In the genomic region with DNA sequence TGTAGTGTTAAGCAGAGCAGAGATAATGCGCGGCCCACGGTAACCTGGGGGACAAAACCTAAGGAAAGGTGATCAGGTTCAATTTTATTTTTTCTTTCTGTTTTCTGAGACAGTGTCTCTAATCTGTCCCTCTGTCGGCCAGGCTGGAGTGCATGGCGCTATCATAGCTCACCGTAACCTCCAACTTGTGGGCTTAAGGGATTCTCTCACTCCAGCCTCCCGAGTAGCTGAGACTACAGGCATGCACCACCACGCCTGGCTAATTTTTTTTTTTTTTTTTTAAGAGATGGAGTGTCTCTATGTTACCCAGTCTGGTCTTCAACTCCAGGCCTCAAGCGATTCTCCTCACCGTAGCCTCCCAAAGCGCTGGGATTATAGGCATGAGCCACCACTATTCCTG, we compare ENCODE assay signal across 6 cellular contexts. TPM values are rescaled to one million over a fixed set of nuclear protein-coding genes. Genes with fewer than 3 reads are reported as not detected.
DNase-seq lines count a peak whose midpoint lies in the region; ATAC-seq, FAIRE-seq and TF ChIP-seq lines count a peak whose summit lies in the region.

No MANE protein-coding gene starts in this region.

- peak; percentile 22 for ATAC-seq in HepG2

- H3K4me3 ChIP-seq in AG09309 (ENCODE audit: control insufficient read depth, low read depth, low read length), result peak overlapping the region; percentile 64
- peak overlapping the region; percentile 75 for H3K4me3 ChIP-seq in WI38 (ENCODE audit: low read depth, low read length)
- peak overlapping the region; percentile 63 to 80 (median 71); a peak in 5 of 6 replicates for H3K4me3 ChIP-seq in HepG2 (replicated peaks in 1 of 3; ENCODE audit: insufficient read depth in 1 of 3, low read depth in 2 of 3, low read length in 3 of 3)

- TF ChIP-seq POLR2A in HepG2 (IDR thresholded peaks at IDR 0.05; ENCODE audit: insufficient read depth in 1 of 2, low read depth in 2 of 2, low read length in 2 of 2), result no peak

- POLR2A ChIA-PET in HepG2 (lab: Yijun Ruan, JAX) (interaction anchor here (0.8 to 3.8 kb wide), 3 partner anchors 27 to 44 kb away, joined by 3 to 14 read pairs (median 4); a partner anchor contains a TSS), GM10248 (lab: Yijun Ruan, JAX) (no interaction called here)

- H3K27ac ChIP-seq in HepG2 (ENCODE audit: extremely low read length, insufficient read depth, low read length), result no peak overlapping the region

- no peaks in the 10 kb centered on the region for H4K20me1 ChIP-seq in HepG2 (ENCODE audit: insufficient read depth, low read length)

- H3K9me3 ChIP-seq in HepG2 (ENCODE audit: low read length), result no peaks in the 10 kb centered on the region

- H3K4me1 ChIP-seq in HepG2 (ENCODE audit: insufficient read depth, low read length), result peaks cover 49% of the 10 kb centered on the region

- 60% methylated on average over 11 of the region's 11 CpGs for WGBS in HepG2 (ENCODE audit: low lambda C conversion rate)

- TF ChIP-seq CTCF in AG09309 (IDR thresholded peaks at IDR 0.05; ENCODE audit: control insufficient read depth, insufficient read depth, low read depth, low read length, missing control alignments) (no peak), WI38 (IDR thresholded peaks at IDR 0.05; ENCODE audit: low read depth, low read length) (no peak), HepG2 (CRISPR knock-in tag; IDR thresholded peaks at IDR 0.05) (no peak), GM10248 (IDR thresholded peaks at IDR 0.05; ENCODE audit: control extremely low read depth, extremely low read depth, low read depth, missing control alignments) (no peak)

- H3K4me2 ChIP-seq in HepG2 (ENCODE audit: low read depth, low read length), result peak overlapping the region; percentile 75

- no peak overlapping the region for H3K9ac ChIP-seq in HepG2 (ENCODE audit: insufficient read depth, low read depth, low read length)

- H3K79me2 ChIP-seq in HepG2 (ENCODE audit: insufficient read depth, low read length), result no peaks in the 10 kb centered on the region

- TF ChIP-seq EP300 in HepG2 (IDR thresholded peaks at IDR 0.05; ENCODE audit: low read depth in 2 of 2, low read length in 2 of 2), result no peak
- no peak for TF ChIP-seq EP300 in HepG2 (CRISPR knock-in tag; IDR thresholded peaks at IDR 0.05; ENCODE audit: borderline replicate concordance)

- intact Hi-C loops in HepG2 (cut with micrococcal nuclease; ENCODE audit: unreplicated experiment), result no loop called here

- FAIRE-seq in HepG2 (lab: Jason Lieb, UNC), result no peak

- H3K36me3 ChIP-seq in HepG2 (replicated peaks in 1 of 2; ENCODE audit: control insufficient read depth in 1 of 2, insufficient read depth in 2 of 2, low read length in 2 of 2), result no peaks in the 10 kb centered on the region

- CTCF ChIA-PET in HepG2 (lab: Yijun Ruan, JAX; ENCODE audit: low intra/inter-chr PET ratio, low total read pairs) (no interaction called here), GM10248 (lab: Yijun Ruan, JAX) (interaction anchor here (1.0 to 5.9 kb wide), 4 partner anchors 10 to 121 kb away, joined by 4 to 33 read pairs (median 4); a partner anchor contains a TSS)

- in situ Hi-C loops in HepG2 (cut with HindIII; ENCODE audit: extremely low pct_ligation_motif_present, low pct_unique_long_range_greater_than_20kb), result loop anchor here (5.0 to 10.0 kb wide), 2 partner anchors 41 to 118 kb away; a partner anchor contains a TSS

- no TSS peak for BruUV-seq in HepG2 (replicated peaks; lab: Mats Ljungman, UMichigan)

- no peak overlapping the region for H2AFZ ChIP-seq in HepG2 (ENCODE audit: low read length)

- DNase-seq in AG09309 (ENCODE audit: low read depth), result no peak
- DNase-seq in HepG2 (ENCODE audit: low spot score), result no peak
- no peak for DNase-seq in DMS 273 (lab: John Stamatoyannopoulos, UW; ENCODE audit: unreplicated experiment)
- no peak for DNase-seq in pons (ENCODE audit: low spot score)
- DNase-seq in GM10248 (ENCODE audit: extremely low spot score), result no peak

- TF ChIP-seq RAD21 in HepG2 (CRISPR knock-in tag; IDR thresholded peaks at IDR 0.05), result no peak

- H3K27me3 ChIP-seq in HepG2 (ENCODE audit: control insufficient read depth in 1 of 2, insufficient read depth in 2 of 2, low read length in 2 of 2), result peaks cover 2 to 26% of the 10 kb centered on the region in 2 experiments

RNA-seq across cellular contexts. Expression of a gene that starts 0.7 kb away (rescaled TPM):
- 0.02 TPM in 1 of 2 replicates, not detected in the other for total RNA-seq in HepG2 (2016; rRNA removed; fragmentation: Illumina TruSeq; extraction: Trizol)
- total RNA-seq in HepG2 (2016; cell fraction: cytosol; rRNA removed; fragmentation: Illumina TruSeq; extraction: Trizol; ENCODE audit: low read depth), result not detected in 2 replicates
- total RNA-seq in HepG2 (2016; cell fraction: insoluble cytoplasmic fraction; rRNA removed; fragmentation: Illumina TruSeq; extraction: Trizol), result not detected in 2 replicates
- not detected in 2 replicates for total RNA-seq in HepG2 (2016; cell fraction: membrane; rRNA removed; fragmentation: Illumina TruSeq; extraction: Trizol)
- not detected in 2 replicates for total RNA-seq in HepG2 (2016; cell fraction: nucleus; rRNA removed; fragmentation: Illumina TruSeq; extraction: Trizol)
- not detected in 2 replicates for polyA plus RNA-seq in HepG2 (2011; rRNA removed)
- polyA plus RNA-seq in HepG2 (2011; cell fraction: cytosol; rRNA removed), result 0.01 TPM in 2 replicates
- polyA plus RNA-seq in HepG2 (2011; cell fraction: nucleus; rRNA removed), result not detected in 2 replicates
- polyA plus RNA-seq in HepG2 (2012), result not detected in 2 replicates
- polyA plus RNA-seq in HepG2 (2016; cell fraction: cytosol; fragmentation: Illumina TruSeq; extraction: Trizol; ENCODE audit: low read depth), result not detected in 2 replicates
- polyA plus RNA-seq in HepG2 (2016; cell fraction: insoluble cytoplasmic fraction; fragmentation: Illumina TruSeq; extraction: Trizol; ENCODE audit: low read depth), result not detected in 2 replicates
- polyA plus RNA-seq in HepG2 (2016; cell fraction: membrane; fragmentation: Illumina TruSeq; extraction: Trizol; ENCODE audit: low read depth), result not detected in 2 replicates
- polyA plus RNA-seq in HepG2 (2016; cell fraction: nucleus; fragmentation: Illumina TruSeq; extraction: Trizol; ENCODE audit: insufficient read depth, low read depth), result not detected in 2 replicates
- polyA minus RNA-seq in HepG2 (2011; rRNA and poly(A)+ RNA removed; ENCODE audit: low replicate concordance), result 0.10 TPM in 1 of 2 replicates, not detected in the other
- not detected in 2 replicates for polyA minus RNA-seq in HepG2 (2011; cell fraction: cytosol; rRNA and poly(A)+ RNA removed)
- 0.13 TPM in 1 of 2 replicates, not detected in the other for polyA minus RNA-seq in HepG2 (2011; cell fraction: nucleus; rRNA and poly(A)+ RNA removed)

RNA-seq across cellular contexts. Expression of a gene that starts 23.5 kb away (rescaled TPM):
- total RNA-seq in HepG2 (2016; rRNA removed; fragmentation: Illumina TruSeq; extraction: Trizol), result 0.53 and 0.89 TPM in 2 replicates
- 0.09 and 0.20 TPM in 2 replicates for total RNA-seq in HepG2 (2016; cell fraction: cytosol; rRNA removed; fragmentation: Illumina TruSeq; extraction: Trizol; ENCODE audit: low read depth)
- total RNA-seq in HepG2 (2016; cell fraction: insoluble cytoplasmic fraction; rRNA removed; fragmentation: Illumina TruSeq; extraction: Trizol), result 0.54 and 0.95 TPM in 2 replicates
- total RNA-seq in HepG2 (2016; cell fraction: membrane; rRNA removed; fragmentation: Illumina TruSeq; extraction: Trizol), result 0.31 and 0.46 TPM in 2 replicates
- total RNA-seq in HepG2 (2016; cell fraction: nucleus; rRNA removed; fragmentation: Illumina TruSeq; extraction: Trizol), result 1.3 and 1.4 TPM in 2 replicates
- 1.6 and 1.8 TPM in 2 replicates for polyA plus RNA-seq in HepG2 (2011; rRNA removed)
- polyA plus RNA-seq in HepG2 (2011; cell fraction: cytosol; rRNA removed), result 0.79 and 0.83 TPM in 2 replicates
- 5.0 and 7.8 TPM in 2 replicates for polyA plus RNA-seq in HepG2 (2011; cell fraction: nucleus; rRNA removed)
- 0.55 and 0.64 TPM in 2 replicates for polyA plus RNA-seq in HepG2 (2012)
- polyA plus RNA-seq in HepG2 (2016; cell fraction: cytosol; fragmentation: Illumina TruSeq; extraction: Trizol; ENCODE audit: low read depth), result 0.08 and 0.12 TPM in 2 replicates
- polyA plus RNA-seq in HepG2 (2016; cell fraction: insoluble cytoplasmic fraction; fragmentation: Illumina TruSeq; extraction: Trizol; ENCODE audit: low read depth), result 0.30 and 0.47 TPM in 2 replicates
- polyA plus RNA-seq in HepG2 (2016; cell fraction: membrane; fragmentation: Illumina TruSeq; extraction: Trizol; ENCODE audit: low read depth), result 0.21 and 0.23 TPM in 2 replicates
- 3.6 and 4.6 TPM in 2 replicates for polyA plus RNA-seq in HepG2 (2016; cell fraction: nucleus; fragmentation: Illumina TruSeq; extraction: Trizol; ENCODE audit: insufficient read depth, low read depth)
- 0.35 and 1.5 TPM in 2 replicates for polyA minus RNA-seq in HepG2 (2011; rRNA and poly(A)+ RNA removed; ENCODE audit: low replicate concordance)
- 0.69 and 0.70 TPM in 2 replicates for polyA minus RNA-seq in HepG2 (2011; cell fraction: cytosol; rRNA and poly(A)+ RNA removed)
- polyA minus RNA-seq in HepG2 (2011; cell fraction: nucleus; rRNA and poly(A)+ RNA removed), result 1.8 and 2.6 TPM in 2 replicates

RNA-seq across cellular contexts. Expression of a gene that starts 27.5 kb away (rescaled TPM):
- 3.7 and 4.6 TPM in 2 replicates for total RNA-seq in HepG2 (2016; rRNA removed; fragmentation: Illumina TruSeq; extraction: Trizol)
- total RNA-seq in HepG2 (2016; cell fraction: cytosol; rRNA removed; fragmentation: Illumina TruSeq; extraction: Trizol; ENCODE audit: low read depth), result 0.91 and 1.5 TPM in 2 replicates
- 4.0 and 4.2 TPM in 2 replicates for total RNA-seq in HepG2 (2016; cell fraction: insoluble cytoplasmic fraction; rRNA removed; fragmentation: Illumina TruSeq; extraction: Trizol)
- total RNA-seq in HepG2 (2016; cell fraction: membrane; rRNA removed; fragmentation: Illumina TruSeq; extraction: Trizol), result 2.8 and 3.2 TPM in 2 replicates
- 4.7 TPM in 2 replicates for total RNA-seq in HepG2 (2016; cell fraction: nucleus; rRNA removed; fragmentation: Illumina TruSeq; extraction: Trizol)
- polyA plus RNA-seq in HepG2 (2011; rRNA removed), result 8.0 and 9.7 TPM in 2 replicates
- polyA plus RNA-seq in HepG2 (2011; cell fraction: cytosol; rRNA removed), result 5.0 and 5.5 TPM in 2 replicates
- 26.5 and 26.8 TPM in 2 replicates for polyA plus RNA-seq in HepG2 (2011; cell fraction: nucleus; rRNA removed)
- polyA plus RNA-seq in HepG2 (2012), result 5.8 and 6.8 TPM in 2 replicates
- polyA plus RNA-seq in HepG2 (2016; cell fraction: cytosol; fragmentation: Illumina TruSeq; extraction: Trizol; ENCODE audit: low read depth), result 1.2 and 1.3 TPM in 2 replicates
- polyA plus RNA-seq in HepG2 (2016; cell fraction: insoluble cytoplasmic fraction; fragmentation: Illumina TruSeq; extraction: Trizol; ENCODE audit: low read depth), result 6.6 and 7.8 TPM in 2 replicates
- 4.0 and 4.3 TPM in 2 replicates for polyA plus RNA-seq in HepG2 (2016; cell fraction: membrane; fragmentation: Illumina TruSeq; extraction: Trizol; ENCODE audit: low read depth)
- polyA plus RNA-seq in HepG2 (2016; cell fraction: nucleus; fragmentation: Illumina TruSeq; extraction: Trizol; ENCODE audit: insufficient read depth, low read depth), result 15.4 and 16.3 TPM in 2 replicates
- 8.5 and 12.9 TPM in 2 replicates for polyA minus RNA-seq in HepG2 (2011; rRNA and poly(A)+ RNA removed; ENCODE audit: low replicate concordance)
- 3.7 and 4.6 TPM in 2 replicates for polyA minus RNA-seq in HepG2 (2011; cell fraction: cytosol; rRNA and poly(A)+ RNA removed)
- polyA minus RNA-seq in HepG2 (2011; cell fraction: nucleus; rRNA and poly(A)+ RNA removed), result 9.3 and 10.7 TPM in 2 replicates

RNA-seq across cellular contexts. Expression of a gene that starts 32.1 kb away (rescaled TPM):
- 21.6 and 26.2 TPM in 2 replicates for total RNA-seq in HepG2 (2016; rRNA removed; fragmentation: Illumina TruSeq; extraction: Trizol)
- total RNA-seq in HepG2 (2016; cell fraction: cytosol; rRNA removed; fragmentation: Illumina TruSeq; extraction: Trizol; ENCODE audit: low read depth), result 6.1 and 8.7 TPM in 2 replicates
- total RNA-seq in HepG2 (2016; cell fraction: insoluble cytoplasmic fraction; rRNA removed; fragmentation: Illumina TruSeq; extraction: Trizol), result 21.5 and 30.1 TPM in 2 replicates
- 12.7 and 13.4 TPM in 2 replicates for total RNA-seq in HepG2 (2016; cell fraction: membrane; rRNA removed; fragmentation: Illumina TruSeq; extraction: Trizol)
- total RNA-seq in HepG2 (2016; cell fraction: nucleus; rRNA removed; fragmentation: Illumina TruSeq; extraction: Trizol), result 9.3 and 11.7 TPM in 2 replicates
- 38.8 and 48.4 TPM in 2 replicates for polyA plus RNA-seq in HepG2 (2011; rRNA removed)
- 24.9 and 30.2 TPM in 2 replicates for polyA plus RNA-seq in HepG2 (2011; cell fraction: cytosol; rRNA removed)
- polyA plus RNA-seq in HepG2 (2011; cell fraction: nucleus; rRNA removed), result 11.0 and 14.0 TPM in 2 replicates
- 14.3 and 21.4 TPM in 2 replicates for polyA plus RNA-seq in HepG2 (2012)
- polyA plus RNA-seq in HepG2 (2016; cell fraction: cytosol; fragmentation: Illumina TruSeq; extraction: Trizol; ENCODE audit: low read depth), result 4.2 and 4.4 TPM in 2 replicates
- polyA plus RNA-seq in HepG2 (2016; cell fraction: insoluble cytoplasmic fraction; fragmentation: Illumina TruSeq; extraction: Trizol; ENCODE audit: low read depth), result 34.6 and 35.2 TPM in 2 replicates
- polyA plus RNA-seq in HepG2 (2016; cell fraction: membrane; fragmentation: Illumina TruSeq; extraction: Trizol; ENCODE audit: low read depth), result 8.1 and 9.5 TPM in 2 replicates
- polyA plus RNA-seq in HepG2 (2016; cell fraction: nucleus; fragmentation: Illumina TruSeq; extraction: Trizol; ENCODE audit: insufficient read depth, low read depth), result 17.7 and 21.1 TPM in 2 replicates
- 29.8 and 36.3 TPM in 2 replicates for polyA minus RNA-seq in HepG2 (2011; rRNA and poly(A)+ RNA removed; ENCODE audit: low replicate concordance)
- polyA minus RNA-seq in HepG2 (2011; cell fraction: cytosol; rRNA and poly(A)+ RNA removed), result 9.1 and 13.4 TPM in 2 replicates
- 6.4 and 7.0 TPM in 2 replicates for polyA minus RNA-seq in HepG2 (2011; cell fraction: nucleus; rRNA and poly(A)+ RNA removed)

RNA-seq across cellular contexts. Expression of a gene that starts 40.9 kb away (rescaled TPM):
- 162 and 224 TPM in 2 replicates for total RNA-seq in HepG2 (2016; rRNA removed; fragmentation: Illumina TruSeq; extraction: Trizol)
- total RNA-seq in HepG2 (2016; cell fraction: cytosol; rRNA removed; fragmentation: Illumina TruSeq; extraction: Trizol; ENCODE audit: low read depth), result 15.8 and 21.1 TPM in 2 replicates
- 164 and 238 TPM in 2 replicates for total RNA-seq in HepG2 (2016; cell fraction: insoluble cytoplasmic fraction; rRNA removed; fragmentation: Illumina TruSeq; extraction: Trizol)
- 32.6 and 36.1 TPM in 2 replicates for total RNA-seq in HepG2 (2016; cell fraction: membrane; rRNA removed; fragmentation: Illumina TruSeq; extraction: Trizol)
- 58.0 and 59.0 TPM in 2 replicates for total RNA-seq in HepG2 (2016; cell fraction: nucleus; rRNA removed; fragmentation: Illumina TruSeq; extraction: Trizol)
- 75.2 and 106 TPM in 2 replicates for polyA plus RNA-seq in HepG2 (2011; rRNA removed)
- polyA plus RNA-seq in HepG2 (2011; cell fraction: cytosol; rRNA removed), result 81.5 and 102 TPM in 2 replicates
- 25.3 and 38.5 TPM in 2 replicates for polyA plus RNA-seq in HepG2 (2011; cell fraction: nucleus; rRNA removed)
- 87.0 and 96.0 TPM in 2 replicates for polyA plus RNA-seq in HepG2 (2012)
- 14.2 and 15.2 TPM in 2 replicates for polyA plus RNA-seq in HepG2 (2016; cell fraction: cytosol; fragmentation: Illumina TruSeq; extraction: Trizol; ENCODE audit: low read depth)
- 218 and 247 TPM in 2 replicates for polyA plus RNA-seq in HepG2 (2016; cell fraction: insoluble cytoplasmic fraction; fragmentation: Illumina TruSeq; extraction: Trizol; ENCODE audit: low read depth)
- polyA plus RNA-seq in HepG2 (2016; cell fraction: membrane; fragmentation: Illumina TruSeq; extraction: Trizol; ENCODE audit: low read depth), result 28.1 and 28.8 TPM in 2 replicates
- 89.2 and 112 TPM in 2 replicates for polyA plus RNA-seq in HepG2 (2016; cell fraction: nucleus; fragmentation: Illumina TruSeq; extraction: Trizol; ENCODE audit: insufficient read depth, low read depth)
- polyA minus RNA-seq in HepG2 (2011; rRNA and poly(A)+ RNA removed; ENCODE audit: low replicate concordance), result 14.9 and 35.6 TPM in 2 replicates
- polyA minus RNA-seq in HepG2 (2011; cell fraction: cytosol; rRNA and poly(A)+ RNA removed), result 26.3 and 33.8 TPM in 2 replicates
- polyA minus RNA-seq in HepG2 (2011; cell fraction: nucleus; rRNA and poly(A)+ RNA removed), result 20.2 and 28.7 TPM in 2 replicates
